In the genomic region with DNA sequence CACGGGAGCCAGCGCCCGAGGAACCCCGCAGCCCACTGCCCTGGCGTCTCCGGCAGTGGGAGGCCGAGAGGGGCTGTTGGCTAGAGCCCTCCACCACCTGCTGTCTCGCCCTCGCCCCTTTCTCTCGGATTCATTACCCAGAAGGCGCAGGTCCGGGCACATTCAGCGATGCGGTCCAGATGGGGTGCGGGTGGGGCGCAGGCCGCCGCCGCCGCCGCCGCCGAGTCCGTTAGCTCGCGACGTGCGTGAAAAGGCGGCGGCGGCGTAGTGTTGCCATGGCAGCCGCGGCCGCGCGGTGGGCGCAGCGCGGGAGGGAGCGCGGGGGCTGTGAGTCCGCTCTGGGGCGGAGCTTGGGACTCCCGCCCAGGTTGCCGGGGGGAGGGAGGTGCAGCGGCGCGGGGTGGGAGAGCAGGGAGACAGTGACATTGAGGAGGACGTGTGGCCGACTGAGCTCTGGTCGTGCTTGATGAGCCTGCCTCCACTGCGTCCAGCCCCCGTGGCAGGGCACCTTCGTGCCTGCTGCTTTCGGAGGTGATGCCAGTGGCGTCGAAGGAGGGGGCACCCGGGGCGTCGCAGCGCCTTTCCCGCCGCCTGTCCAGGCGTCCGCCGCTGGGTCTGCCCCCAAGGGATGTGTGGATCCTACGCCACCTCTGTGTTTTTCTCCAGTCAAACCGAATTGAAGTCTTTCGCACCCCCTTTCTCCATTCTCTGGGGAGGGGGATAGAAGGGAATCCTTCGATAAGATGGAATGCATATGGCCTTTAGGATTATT, we compare ENCODE assay signal across 1 cellular context.
TF ChIP-seq lines count a peak whose summit lies in the region.

A gene (minus strand): TSS at position 358 of the 772 bp plus-strand sequence. CDS start 23,774 bp downstream, outside the sequence.

TF ChIP-seq in HepG2, 621 proteins besides CTCF, POLR2A, EP300 and RAD21 (continued from another document and continues in another):
- TF ChIP-seq, protein P1, sequence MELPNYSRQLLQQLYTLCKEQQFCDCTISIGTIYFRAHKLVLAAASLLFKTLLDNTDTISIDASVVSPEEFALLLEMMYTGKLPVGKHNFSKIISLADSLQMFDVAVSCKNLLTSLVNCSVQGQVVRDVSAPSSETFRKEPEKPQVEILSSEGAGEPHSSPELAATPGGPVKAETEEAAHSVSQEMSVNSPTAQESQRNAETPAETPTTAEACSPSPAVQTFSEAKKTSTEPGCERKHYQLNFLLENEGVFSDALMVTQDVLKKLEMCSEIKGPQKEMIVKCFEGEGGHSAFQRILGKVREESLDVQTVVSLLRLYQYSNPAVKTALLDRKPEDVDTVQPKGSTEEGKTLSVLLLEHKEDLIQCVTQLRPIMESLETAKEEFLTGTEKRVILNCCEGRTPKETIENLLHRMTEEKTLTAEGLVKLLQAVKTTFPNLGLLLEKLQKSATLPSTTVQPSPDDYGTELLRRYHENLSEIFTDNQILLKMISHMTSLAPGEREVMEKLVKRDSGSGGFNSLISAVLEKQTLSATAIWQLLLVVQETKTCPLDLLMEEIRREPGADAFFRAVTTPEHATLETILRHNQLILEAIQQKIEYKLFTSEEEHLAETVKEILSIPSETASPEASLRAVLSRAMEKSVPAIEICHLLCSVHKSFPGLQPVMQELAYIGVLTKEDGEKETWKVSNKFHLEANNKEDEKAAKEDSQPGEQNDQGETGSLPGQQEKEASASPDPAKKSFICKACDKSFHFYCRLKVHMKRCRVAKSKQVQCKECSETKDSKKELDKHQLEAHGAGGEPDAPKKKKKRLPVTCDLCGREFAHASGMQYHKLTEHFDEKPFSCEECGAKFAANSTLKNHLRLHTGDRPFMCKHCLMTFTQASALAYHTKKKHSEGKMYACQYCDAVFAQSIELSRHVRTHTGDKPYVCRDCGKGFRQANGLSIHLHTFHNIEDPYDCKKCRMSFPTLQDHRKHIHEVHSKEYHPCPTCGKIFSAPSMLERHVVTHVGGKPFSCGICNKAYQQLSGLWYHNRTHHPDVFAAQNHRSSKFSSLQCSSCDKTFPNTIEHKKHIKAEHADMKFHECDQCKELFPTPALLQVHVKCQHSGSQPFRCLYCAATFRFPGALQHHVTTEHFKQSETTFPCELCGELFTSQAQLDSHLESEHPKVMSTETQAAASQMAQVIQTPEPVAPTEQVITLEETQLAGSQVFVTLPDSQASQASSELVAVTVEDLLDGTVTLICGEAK (IDR thresholded peaks at IDR 0.05) = no peak
- TF ChIP-seq, protein P1 (CRISPR knock-in tag; IDR thresholded peaks at IDR 0.05) = no peak; the same call in 1 of the 2 replicates
- TF ChIP-seq, protein P2, sequence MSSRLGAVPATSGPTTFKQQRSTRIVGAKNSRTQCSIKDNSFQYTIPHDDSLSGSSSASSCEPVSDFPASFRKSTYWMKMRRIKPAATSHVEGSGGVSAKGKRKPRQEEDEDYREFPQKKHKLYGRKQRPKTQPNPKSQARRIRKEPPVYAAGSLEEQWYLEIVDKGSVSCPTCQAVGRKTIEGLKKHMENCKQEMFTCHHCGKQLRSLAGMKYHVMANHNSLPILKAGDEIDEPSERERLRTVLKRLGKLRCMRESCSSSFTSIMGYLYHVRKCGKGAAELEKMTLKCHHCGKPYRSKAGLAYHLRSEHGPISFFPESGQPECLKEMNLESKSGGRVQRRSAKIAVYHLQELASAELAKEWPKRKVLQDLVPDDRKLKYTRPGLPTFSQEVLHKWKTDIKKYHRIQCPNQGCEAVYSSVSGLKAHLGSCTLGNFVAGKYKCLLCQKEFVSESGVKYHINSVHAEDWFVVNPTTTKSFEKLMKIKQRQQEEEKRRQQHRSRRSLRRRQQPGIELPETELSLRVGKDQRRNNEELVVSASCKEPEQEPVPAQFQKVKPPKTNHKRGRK (CRISPR knock-in tag; IDR thresholded peaks at IDR 0.05) = no peak
- TF ChIP-seq ADNP (CRISPR knock-in tag; IDR thresholded peaks at IDR 0.05) = no peak
- TF ChIP-seq ZNF138 (CRISPR knock-in tag; IDR thresholded peaks at IDR 0.05; ENCODE audit: low read depth) = no peak; the same call in 1 of the 2 replicates
- TF ChIP-seq, protein P3, sequence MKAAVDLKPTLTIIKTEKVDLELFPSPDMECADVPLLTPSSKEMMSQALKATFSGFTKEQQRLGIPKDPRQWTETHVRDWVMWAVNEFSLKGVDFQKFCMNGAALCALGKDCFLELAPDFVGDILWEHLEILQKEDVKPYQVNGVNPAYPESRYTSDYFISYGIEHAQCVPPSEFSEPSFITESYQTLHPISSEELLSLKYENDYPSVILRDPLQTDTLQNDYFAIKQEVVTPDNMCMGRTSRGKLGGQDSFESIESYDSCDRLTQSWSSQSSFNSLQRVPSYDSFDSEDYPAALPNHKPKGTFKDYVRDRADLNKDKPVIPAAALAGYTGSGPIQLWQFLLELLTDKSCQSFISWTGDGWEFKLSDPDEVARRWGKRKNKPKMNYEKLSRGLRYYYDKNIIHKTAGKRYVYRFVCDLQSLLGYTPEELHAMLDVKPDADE (CRISPR knock-in tag; IDR thresholded peaks at IDR 0.05) = peak; percentile 70; the same call in 1 of the 2 replicates
- TF ChIP-seq NBN (conservative IDR thresholded peaks at IDR 0.05) = no peak
- no peak for TF ChIP-seq MATR3 (CRISPR knock-in tag; IDR thresholded peaks at IDR 0.05)
- no peak for TF ChIP-seq JUND (CRISPR knock-in tag; IDR thresholded peaks at IDR 0.05)
- TF ChIP-seq, protein P4, sequence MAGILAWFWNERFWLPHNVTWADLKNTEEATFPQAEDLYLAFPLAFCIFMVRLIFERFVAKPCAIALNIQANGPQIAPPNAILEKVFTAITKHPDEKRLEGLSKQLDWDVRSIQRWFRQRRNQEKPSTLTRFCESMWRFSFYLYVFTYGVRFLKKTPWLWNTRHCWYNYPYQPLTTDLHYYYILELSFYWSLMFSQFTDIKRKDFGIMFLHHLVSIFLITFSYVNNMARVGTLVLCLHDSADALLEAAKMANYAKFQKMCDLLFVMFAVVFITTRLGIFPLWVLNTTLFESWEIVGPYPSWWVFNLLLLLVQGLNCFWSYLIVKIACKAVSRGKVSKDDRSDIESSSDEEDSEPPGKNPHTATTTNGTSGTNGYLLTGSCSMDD (CRISPR knock-in tag; IDR thresholded peaks at IDR 0.05) = no peak
- TF ChIP-seq PCBP2 (optimal IDR thresholded peaks at IDR 0.05; ENCODE audit: low read depth, low read length, poor library complexity, severe bottlenecking) = no peak
- TF ChIP-seq SSRP1 (CRISPR knock-in tag; IDR thresholded peaks at IDR 0.05) = no peak
- peak; percentile 63; the same call in 1 of the 2 replicates for TF ChIP-seq ZNF33B (CRISPR knock-in tag; IDR thresholded peaks at IDR 0.05)
- TF ChIP-seq, protein P5, sequence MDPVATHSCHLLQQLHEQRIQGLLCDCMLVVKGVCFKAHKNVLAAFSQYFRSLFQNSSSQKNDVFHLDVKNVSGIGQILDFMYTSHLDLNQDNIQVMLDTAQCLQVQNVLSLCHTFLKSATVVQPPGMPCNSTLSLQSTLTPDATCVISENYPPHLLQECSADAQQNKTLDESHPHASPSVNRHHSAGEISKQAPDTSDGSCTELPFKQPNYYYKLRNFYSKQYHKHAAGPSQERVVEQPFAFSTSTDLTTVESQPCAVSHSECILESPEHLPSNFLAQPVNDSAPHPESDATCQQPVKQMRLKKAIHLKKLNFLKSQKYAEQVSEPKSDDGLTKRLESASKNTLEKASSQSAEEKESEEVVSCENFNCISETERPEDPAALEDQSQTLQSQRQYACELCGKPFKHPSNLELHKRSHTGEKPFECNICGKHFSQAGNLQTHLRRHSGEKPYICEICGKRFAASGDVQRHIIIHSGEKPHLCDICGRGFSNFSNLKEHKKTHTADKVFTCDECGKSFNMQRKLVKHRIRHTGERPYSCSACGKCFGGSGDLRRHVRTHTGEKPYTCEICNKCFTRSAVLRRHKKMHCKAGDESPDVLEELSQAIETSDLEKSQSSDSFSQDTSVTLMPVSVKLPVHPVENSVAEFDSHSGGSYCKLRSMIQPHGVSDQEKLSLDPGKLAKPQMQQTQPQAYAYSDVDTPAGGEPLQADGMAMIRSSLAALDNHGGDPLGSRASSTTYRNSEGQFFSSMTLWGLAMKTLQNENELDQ (CRISPR knock-in tag; IDR thresholded peaks at IDR 0.05; ENCODE audit: borderline replicate concordance) = no peak
- no peak for TF ChIP-seq BCL6 (CRISPR knock-in tag; IDR thresholded peaks at IDR 0.05)
- no peak for TF ChIP-seq ZSCAN12 (CRISPR knock-in tag; IDR thresholded peaks at IDR 0.05)
- TF ChIP-seq, protein P6, sequence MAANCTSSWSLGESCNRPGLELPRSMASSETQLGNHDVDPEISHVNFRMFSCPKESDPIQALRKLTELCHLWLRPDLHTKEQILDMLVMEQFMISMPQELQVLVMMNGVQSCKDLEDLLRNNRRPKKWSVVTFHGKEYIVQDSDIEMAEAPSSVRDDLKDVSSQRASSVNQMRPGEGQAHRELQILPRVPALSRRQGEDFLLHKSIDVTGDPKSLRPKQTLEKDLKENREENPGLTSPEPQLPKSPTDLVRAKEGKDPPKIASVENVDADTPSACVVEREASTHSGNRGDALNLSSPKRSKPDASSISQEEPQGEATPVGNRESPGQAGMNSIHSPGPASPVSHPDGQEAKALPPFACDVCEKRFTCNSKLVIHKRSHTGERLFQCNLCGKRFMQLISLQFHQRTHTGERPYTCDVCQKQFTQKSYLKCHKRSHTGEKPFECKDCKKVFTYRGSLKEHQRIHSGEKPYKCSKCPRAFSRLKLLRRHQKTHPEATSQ (CRISPR knock-in tag; IDR thresholded peaks at IDR 0.05; ENCODE audit: borderline replicate concordance) = no peak
- TF ChIP-seq FLYWCH1 (CRISPR knock-in tag; IDR thresholded peaks at IDR 0.05) = no peak
- TF ChIP-seq EEA1 (CRISPR knock-in tag; IDR thresholded peaks at IDR 0.05; ENCODE audit: borderline replicate concordance) = no peak; the same call in 1 of the 2 replicates
- TF ChIP-seq ZNF510 (CRISPR knock-in tag; IDR thresholded peaks at IDR 0.05; ENCODE audit: low read depth) = no peak
- no peak for TF ChIP-seq KLF9 (CRISPR knock-in tag; IDR thresholded peaks at IDR 0.05; ENCODE audit: low read depth)
- TF ChIP-seq SIN3B (IDR thresholded peaks at IDR 0.05; ENCODE audit: low read length) = no peak
- peak; percentile 36 for TF ChIP-seq TAF1 (CRISPR knock-in tag; IDR thresholded peaks at IDR 0.05)
- TF ChIP-seq ZC3H13 (CRISPR knock-in tag; IDR thresholded peaks at IDR 0.05) = 0 out of 2 replicates have a peak, but pooled peaks have one; percentile 54
- TF ChIP-seq KDM5A (IDR thresholded peaks at IDR 0.05; ENCODE audit: borderline replicate concordance, low read length) = peak; percentile 25; the same call in 1 of the 2 replicates
- TF ChIP-seq, protein P7, sequence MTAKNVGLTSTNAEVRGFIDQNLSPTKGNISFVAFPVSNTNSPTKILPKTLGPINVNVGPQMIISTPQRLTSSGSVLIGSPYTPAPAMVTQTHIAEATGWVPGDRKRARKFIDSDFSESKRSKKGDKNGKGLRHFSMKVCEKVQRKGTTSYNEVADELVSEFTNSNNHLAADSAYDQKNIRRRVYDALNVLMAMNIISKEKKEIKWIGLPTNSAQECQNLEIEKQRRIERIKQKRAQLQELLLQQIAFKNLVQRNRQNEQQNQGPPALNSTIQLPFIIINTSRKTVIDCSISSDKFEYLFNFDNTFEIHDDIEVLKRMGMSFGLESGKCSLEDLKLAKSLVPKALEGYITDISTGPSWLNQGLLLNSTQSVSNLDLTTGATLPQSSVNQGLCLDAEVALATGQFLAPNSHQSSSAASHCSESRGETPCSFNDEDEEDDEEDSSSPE (CRISPR knock-in tag; IDR thresholded peaks at IDR 0.05) = peak; percentile 56; the same call in 1 of the 2 replicates
- peak; percentile 43 for TF ChIP-seq ZBTB7B (CRISPR knock-in tag; IDR thresholded peaks at IDR 0.05)
- TF ChIP-seq BHLHE40 (IDR thresholded peaks at IDR 0.05; ENCODE audit: low read length) = peak; percentile 54; the same call in 1 of the 2 replicates
- TF ChIP-seq REXO4 (CRISPR knock-in tag; IDR thresholded peaks at IDR 0.05; ENCODE audit: borderline replicate concordance) = no peak
- TF ChIP-seq FOXA3 (CRISPR knock-in tag; IDR thresholded peaks at IDR 0.05) = no peak
- TF ChIP-seq ZNF501 (CRISPR knock-in tag; IDR thresholded peaks at IDR 0.05) = no peak
- peak; percentile 73 for TF ChIP-seq SALL2 (CRISPR knock-in tag; IDR thresholded peaks at IDR 0.05)
- TF ChIP-seq ZSCAN9 (CRISPR knock-in tag; IDR thresholded peaks at IDR 0.05; ENCODE audit: borderline replicate concordance) = no peak; the same call in 1 of the 2 replicates
- no peak for TF ChIP-seq KLF11 (CRISPR knock-in tag; IDR thresholded peaks at IDR 0.05)
- TF ChIP-seq ZNF446 (CRISPR knock-in tag; IDR thresholded peaks at IDR 0.05) = no peak
- TF ChIP-seq ELF1 (CRISPR knock-in tag; IDR thresholded peaks at IDR 0.05) = no peak
- peak; percentile 0; the same call in 1 of the 2 replicates for TF ChIP-seq MED1 (CRISPR knock-in tag; IDR thresholded peaks at IDR 0.05)
- peak; percentile 75; the same call in 1 of the 2 replicates for TF ChIP-seq SP4 (CRISPR knock-in tag; IDR thresholded peaks at IDR 0.05)
- TF ChIP-seq ZNF776 (CRISPR knock-in tag; IDR thresholded peaks at IDR 0.05) = no peak
- TF ChIP-seq ZNF75D (CRISPR knock-in tag; IDR thresholded peaks at IDR 0.05; ENCODE audit: borderline replicate concordance) = no peak
- no peak for TF ChIP-seq PHF5A (CRISPR knock-in tag; IDR thresholded peaks at IDR 0.05; ENCODE audit: low read depth, unreplicated experiment)
- TF ChIP-seq ZNF577 (CRISPR knock-in tag; IDR thresholded peaks at IDR 0.05; ENCODE audit: borderline replicate concordance, low read depth) = no peak
- no peak for TF ChIP-seq GTF2F1 (IDR thresholded peaks at IDR 0.05; ENCODE audit: low read length)
- TF ChIP-seq PHB2 (IDR thresholded peaks at IDR 0.05; ENCODE audit: partially characterized antibody) = no peak
